ENCODE assay signal across 1 cellular context in genomic region chr19:7337380-7338194, GRCh38.
TF ChIP-seq lines count a peak whose summit lies in the region.

No MANE protein-coding gene starts in this region.

TF ChIP-seq in GM12878, 131 proteins besides CTCF, POLR2A, EP300 and RAD21 (continued from another document):
- TF ChIP-seq USF1 (IDR thresholded peaks at IDR 0.05; ENCODE audit: borderline replicate concordance, extremely low read length, insufficient read depth, low read depth, low read length) = no peak
- TF ChIP-seq CBX3 (IDR thresholded peaks at IDR 0.05; ENCODE audit: borderline replicate concordance, low read depth) = no peak
- no peak for TF ChIP-seq KDM1A (IDR thresholded peaks at IDR 0.05; ENCODE audit: borderline replicate concordance)
- TF ChIP-seq SMAD5 (IDR thresholded peaks at IDR 0.05; ENCODE audit: low read depth) = no peak
- TF ChIP-seq HDAC6 (IDR thresholded peaks at IDR 0.05; ENCODE audit: unreplicated experiment) = peak; percentile 63
- no peak for TF ChIP-seq SUZ12 (IDR thresholded peaks at IDR 0.05; ENCODE audit: unreplicated experiment)
- no peak for TF ChIP-seq MAX (IDR thresholded peaks at IDR 0.05; ENCODE audit: low read depth, low read length)
- no peak for TF ChIP-seq KAT2A (conservative IDR thresholded peaks at IDR 0.05; ENCODE audit: control insufficient read depth, low read depth, low read length)
- no peak for TF ChIP-seq SIN3A (IDR thresholded peaks at IDR 0.05; ENCODE audit: low read depth, low read length)
- TF ChIP-seq SUPT20H (IDR thresholded peaks at IDR 0.05; ENCODE audit: borderline replicate concordance, control insufficient read depth, low read depth, low read length) = no peak
- no peak; the same call in 1 of the 2 replicates for TF ChIP-seq NKRF (conservative IDR thresholded peaks at IDR 0.05)
- TF ChIP-seq KLF5 (IDR thresholded peaks at IDR 0.05; ENCODE audit: partially characterized antibody) = peak; percentile 57
- peak; percentile 93; the same call in 1 of the 2 replicates for TF ChIP-seq RBBP5 (conservative IDR thresholded peaks at IDR 0.05)
- TF ChIP-seq ZBTB33 (IDR thresholded peaks at IDR 0.05) = no peak
